In the genomic region with DNA sequence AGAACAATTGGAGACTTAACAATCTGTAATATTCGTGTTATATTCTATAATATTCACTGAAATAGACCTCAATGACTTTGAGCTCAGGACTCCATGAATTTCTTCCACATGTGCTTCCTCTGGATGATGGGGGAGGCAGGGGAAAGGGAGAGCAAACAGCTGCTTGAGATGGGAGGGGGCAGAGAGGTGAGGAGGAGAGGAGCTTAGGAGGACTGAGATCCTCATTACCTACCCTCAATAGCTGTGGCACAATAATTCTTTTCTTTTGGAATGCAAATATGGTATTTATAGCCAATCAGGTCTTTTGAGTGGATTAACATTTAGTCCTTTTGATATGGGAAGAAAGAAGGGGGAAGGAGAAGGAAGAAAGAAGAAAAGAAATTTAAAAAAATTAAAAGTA, we compare ENCODE assay signal across 9 cellular contexts.
DNase-seq lines count a peak whose midpoint lies in the region; ATAC-seq and TF ChIP-seq lines count a peak whose summit lies in the region.
"Had no signal": no experiment of that assay in that cellular context is flagged by ENCODE, and none has a peak within 500 bp of the region (broad histone marks: within the 10 kb centered on the region; RNA-seq: fewer than 3 reads in every experiment).

No MANE protein-coding gene starts in this region.

- H3K27me3 Mint-ChIP-seq in activated naive CD8-positive, alpha-beta T cell, result no peaks in the 10 kb centered on the region
- no peaks in the 10 kb centered on the region for H3K27me3 Mint-ChIP-seq in mesothelial cell of epicardium (ENCODE audit: low read depth)

- H3K27ac ChIP-seq in ACC112 (ENCODE audit: low read depth, low read length), result 0 out of 2 replicates have a peak overlapping the region, but pooled peaks have one; percentile 79

- ATAC-seq in HG03378 (IDR thresholded peaks at IDR 0.05; ENCODE audit: unreplicated experiment) (no peak), GM18505 (IDR thresholded peaks at IDR 0.05; ENCODE audit: unreplicated experiment) (no peak)
- ATAC-seq: body of pancreas had no signal

- H3K4me1 ChIP-seq in ACC112 (ENCODE audit: control insufficient read depth, insufficient read depth, low read length, unreplicated experiment), result peaks cover 49% of the 10 kb centered on the region

- no peaks in the 10 kb centered on the region for H3K36me3 Mint-ChIP-seq in activated naive CD8-positive, alpha-beta T cell
- H3K36me3 Mint-ChIP-seq in mesothelial cell of epicardium, result no peaks in the 10 kb centered on the region

- H3K4me3 ChIP-seq in ACC112 (ENCODE audit: low read depth, low read length) (no peak overlapping the region), H7 (ENCODE audit: insufficient read depth, low read depth, low read length) (no peak overlapping the region)
- H3K4me3 ChIP-seq: body of pancreas had no signal

- peaks cover 77% of the 10 kb centered on the region for H3K4me1 Mint-ChIP-seq in activated naive CD8-positive, alpha-beta T cell (ENCODE audit: low read depth)
- peaks cover 57% of the 10 kb centered on the region for H3K4me1 Mint-ChIP-seq in mesothelial cell of epicardium

- H3K4me3 Mint-ChIP-seq in activated naive CD8-positive, alpha-beta T cell, result peak overlapping the region; percentile 34
- H3K4me3 Mint-ChIP-seq in mesothelial cell of epicardium, result no peak overlapping the region

- no peak for TF ChIP-seq POLR2A in GM18505 (IDR thresholded peaks at IDR 0.05; ENCODE audit: borderline replicate concordance, extremely low read depth, insufficient read depth, insufficient read length)

- peak overlapping the region; percentile 94 for H3K27ac Mint-ChIP-seq in activated naive CD8-positive, alpha-beta T cell
- H3K27ac Mint-ChIP-seq in mesothelial cell of epicardium, result peak overlapping the region; percentile 49

- H2AFZ ChIP-seq in ACC112 (ENCODE audit: low read length, unreplicated experiment), result no peak overlapping the region

- no peaks in the 10 kb centered on the region for H3K27me3 ChIP-seq in ACC112 (ENCODE audit: insufficient read depth, low read length)
- H3K27me3 ChIP-seq in H7 (ENCODE audit: control insufficient read depth, insufficient read depth, low read length), result no peaks in the 10 kb centered on the region
- H3K27me3 ChIP-seq: body of pancreas had no signal

- no peaks in the 10 kb centered on the region for H3K9me3 Mint-ChIP-seq in activated naive CD8-positive, alpha-beta T cell (ENCODE audit: low read depth)
- no peaks in the 10 kb centered on the region for H3K9me3 Mint-ChIP-seq in mesothelial cell of epicardium

- no peak for TF ChIP-seq CTCF in mesothelial cell of epicardium (IDR thresholded peaks at IDR 0.05; ENCODE audit: unreplicated experiment)

- H3K36me3 ChIP-seq in ACC112 (ENCODE audit: insufficient read depth, low read length), result no peaks in the 10 kb centered on the region
- H3K36me3 ChIP-seq in H7 (replicated peaks; ENCODE audit: control insufficient read depth, insufficient read depth, low read length), result no peaks in the 10 kb centered on the region

- intact Hi-C loops in posterior vena cava (cut with DNase I), result no loop called here

- H3K79me2 ChIP-seq in ACC112 (ENCODE audit: control insufficient read depth, insufficient read depth, low read length, unreplicated experiment), result no peaks in the 10 kb centered on the region

- DNase-seq in H7, result peak; percentile 73
- no peak for DNase-seq in mesothelial cell of epicardium (ENCODE audit: low spot score in 2 of 2, unreplicated experiment in 2 of 2)
- DNase-seq in posterior vena cava (ENCODE audit: low spot score), result no peak
- DNase-seq in occipital lobe (lab: John Stamatoyannopoulos, UW), result no peak
- DNase-seq: body of pancreas had no signal
